2 cellular contexts compared by ENCODE assay signal in genomic region chr7:119515214-119515613, GRCh38.
TF ChIP-seq lines count a peak whose summit lies in the region.

No MANE protein-coding gene starts in this region.

TF ChIP-seq in HepG2, 621 proteins besides CTCF, POLR2A, EP300 and RAD21 (continued from another document):
- TF ChIP-seq, protein P1, sequence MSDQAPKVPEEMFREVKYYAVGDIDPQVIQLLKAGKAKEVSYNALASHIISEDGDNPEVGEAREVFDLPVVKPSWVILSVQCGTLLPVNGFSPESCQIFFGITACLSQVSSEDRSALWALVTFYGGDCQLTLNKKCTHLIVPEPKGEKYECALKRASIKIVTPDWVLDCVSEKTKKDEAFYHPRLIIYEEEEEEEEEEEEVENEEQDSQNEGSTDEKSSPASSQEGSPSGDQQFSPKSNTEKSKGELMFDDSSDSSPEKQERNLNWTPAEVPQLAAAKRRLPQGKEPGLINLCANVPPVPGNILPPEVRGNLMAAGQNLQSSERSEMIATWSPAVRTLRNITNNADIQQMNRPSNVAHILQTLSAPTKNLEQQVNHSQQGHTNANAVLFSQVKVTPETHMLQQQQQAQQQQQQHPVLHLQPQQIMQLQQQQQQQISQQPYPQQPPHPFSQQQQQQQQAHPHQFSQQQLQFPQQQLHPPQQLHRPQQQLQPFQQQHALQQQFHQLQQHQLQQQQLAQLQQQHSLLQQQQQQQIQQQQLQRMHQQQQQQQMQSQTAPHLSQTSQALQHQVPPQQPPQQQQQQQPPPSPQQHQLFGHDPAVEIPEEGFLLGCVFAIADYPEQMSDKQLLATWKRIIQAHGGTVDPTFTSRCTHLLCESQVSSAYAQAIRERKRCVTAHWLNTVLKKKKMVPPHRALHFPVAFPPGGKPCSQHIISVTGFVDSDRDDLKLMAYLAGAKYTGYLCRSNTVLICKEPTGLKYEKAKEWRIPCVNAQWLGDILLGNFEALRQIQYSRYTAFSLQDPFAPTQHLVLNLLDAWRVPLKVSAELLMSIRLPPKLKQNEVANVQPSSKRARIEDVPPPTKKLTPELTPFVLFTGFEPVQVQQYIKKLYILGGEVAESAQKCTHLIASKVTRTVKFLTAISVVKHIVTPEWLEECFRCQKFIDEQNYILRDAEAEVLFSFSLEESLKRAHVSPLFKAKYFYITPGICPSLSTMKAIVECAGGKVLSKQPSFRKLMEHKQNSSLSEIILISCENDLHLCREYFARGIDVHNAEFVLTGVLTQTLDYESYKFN (CRISPR knock-in tag; conservative IDR thresholded peaks at IDR 0.05) = no peak

TF ChIP-seq in HCT116, 20 proteins besides CTCF, POLR2A, EP300 and RAD21 (continued from another document):
- TF ChIP-seq REST (IDR thresholded peaks at IDR 0.05; ENCODE audit: low read depth) (no peak), ZFX (IDR thresholded peaks at IDR 0.05) (no peak), CEBPB (IDR thresholded peaks at IDR 0.05; ENCODE audit: low read depth) (no peak), ZNF274 (IDR thresholded peaks at IDR 0.05; ENCODE audit: low read depth, low read length) (no peak), SRF (IDR thresholded peaks at IDR 0.05; ENCODE audit: low read depth) (no peak), CBX3 (IDR thresholded peaks at IDR 0.05; ENCODE audit: low read depth) (no peak), EGR1 (IDR thresholded peaks at IDR 0.05; ENCODE audit: low read depth) (no peak), TCF7L2 (IDR thresholded peaks at IDR 0.05; ENCODE audit: borderline replicate concordance, extremely low read depth, insufficient read depth, insufficient read length) (no peak)
- TF ChIP-seq, protein P2, sequence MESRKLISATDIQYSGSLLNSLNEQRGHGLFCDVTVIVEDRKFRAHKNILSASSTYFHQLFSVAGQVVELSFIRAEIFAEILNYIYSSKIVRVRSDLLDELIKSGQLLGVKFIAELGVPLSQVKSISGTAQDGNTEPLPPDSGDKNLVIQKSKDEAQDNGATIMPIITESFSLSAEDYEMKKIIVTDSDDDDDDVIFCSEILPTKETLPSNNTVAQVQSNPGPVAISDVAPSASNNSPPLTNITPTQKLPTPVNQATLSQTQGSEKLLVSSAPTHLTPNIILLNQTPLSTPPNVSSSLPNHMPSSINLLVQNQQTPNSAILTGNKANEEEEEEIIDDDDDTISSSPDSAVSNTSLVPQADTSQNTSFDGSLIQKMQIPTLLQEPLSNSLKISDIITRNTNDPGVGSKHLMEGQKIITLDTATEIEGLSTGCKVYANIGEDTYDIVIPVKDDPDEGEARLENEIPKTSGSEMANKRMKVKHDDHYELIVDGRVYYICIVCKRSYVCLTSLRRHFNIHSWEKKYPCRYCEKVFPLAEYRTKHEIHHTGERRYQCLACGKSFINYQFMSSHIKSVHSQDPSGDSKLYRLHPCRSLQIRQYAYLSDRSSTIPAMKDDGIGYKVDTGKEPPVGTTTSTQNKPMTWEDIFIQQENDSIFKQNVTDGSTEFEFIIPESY (IDR thresholded peaks at IDR 0.05; ENCODE audit: extremely low read depth, insufficient replicate concordance, low read length) = no peak
- TF ChIP-seq, protein P3, sequence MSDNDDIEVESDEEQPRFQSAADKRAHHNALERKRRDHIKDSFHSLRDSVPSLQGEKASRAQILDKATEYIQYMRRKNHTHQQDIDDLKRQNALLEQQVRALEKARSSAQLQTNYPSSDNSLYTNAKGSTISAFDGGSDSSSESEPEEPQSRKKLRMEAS (IDR thresholded peaks at IDR 0.05) = no peak
TF ChIP-seq in HCT116: peak in this region for 0.
